Comparison of ENCODE assay signal across 8 cellular contexts in the genomic region with DNA sequence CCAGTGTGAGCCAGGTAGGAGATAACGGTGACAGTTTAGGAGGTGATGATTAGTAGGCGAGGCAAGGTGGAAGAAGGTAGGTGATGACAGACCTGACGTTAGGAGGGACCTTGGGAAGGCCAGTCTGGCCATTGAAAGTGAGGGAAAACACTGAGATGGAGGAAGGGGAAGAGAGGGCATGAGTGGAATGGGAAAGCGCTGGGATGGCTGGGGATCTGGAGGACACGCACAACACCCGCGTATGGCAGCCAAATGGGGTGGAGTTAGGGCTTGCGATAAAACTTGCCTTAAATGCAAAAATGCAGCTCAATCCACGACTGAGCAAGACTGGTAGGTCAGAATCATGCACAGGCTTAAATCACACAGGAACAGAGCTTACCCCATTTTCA. TPM values are rescaled to one million over a fixed set of nuclear protein-coding genes. Genes with fewer than 3 reads are reported as not detected.
DNase-seq lines count a peak whose midpoint lies in the region; ATAC-seq and TF ChIP-seq lines count a peak whose summit lies in the region.

No MANE protein-coding gene starts in this region.

- peak overlapping the region; percentile 90 to 97 (median 96) for H3K4me3 Mint-ChIP-seq in IgD-negative memory B cell
- H3K4me3 Mint-ChIP-seq in stimulated activated naive CD8-positive, alpha-beta T cell treated with anti-CD3 and anti-CD28 coated beads, Interleukin-15, amount 100 ng/mL, for 72 hours, result peak overlapping the region; percentile 88 to 89

- peaks cover 2% of the 10 kb centered on the region for H3K36me3 Mint-ChIP-seq in IgD-negative memory B cell

- peak overlapping the region in 1 of 2 donors; percentile 17 for H3K4me3 ChIP-seq in body of pancreas

- no peaks in the 10 kb centered on the region for H3K27me3 Mint-ChIP-seq in IgD-negative memory B cell
- H3K27me3 Mint-ChIP-seq in stimulated activated naive CD8-positive, alpha-beta T cell treated with anti-CD3 and anti-CD28 coated beads, Interleukin-15, amount 100 ng/mL, for 72 hours, result no peaks in the 10 kb centered on the region

- peak overlapping the region in 1 of 3 donors; percentile 70 for H3K27ac Mint-ChIP-seq in IgD-negative memory B cell
- peak overlapping the region; percentile 71 to 90 for H3K27ac Mint-ChIP-seq in stimulated activated naive CD8-positive, alpha-beta T cell treated with anti-CD3 and anti-CD28 coated beads, Interleukin-15, amount 100 ng/mL, for 72 hours

- no peaks in the 10 kb centered on the region for H3K36me3 ChIP-seq in body of pancreas (replicated peaks in 1 of 2; ENCODE audit: insufficient read depth in 1 of 2, low read depth in 2 of 2)

- H3K27me3 ChIP-seq in body of pancreas, result no peaks in the 10 kb centered on the region

- 49 to 50% methylated on average over 9 of the region's 9 CpGs for WGBS in body of pancreas, 2 donors

- intact Hi-C loops in body of pancreas (cut with DNase I), result no loop called here

- DNase-seq in body of pancreas, result no peak
- peak; percentile 30 for DNase-seq in inferior parietal cortex (ENCODE audit: extremely low spot score)
- no peak for DNase-seq in stimulated activated naive CD8-positive, alpha-beta T cell treated with anti-CD3 and anti-CD28 coated beads, Interleukin-15, amount 100 ng/mL, for 72 hours
- no peak for DNase-seq in NOMO-1 (lab: John Stamatoyannopoulos, UW; ENCODE audit: unreplicated experiment in 2 of 2)

- H3K4me1 Mint-ChIP-seq in IgD-negative memory B cell, result peaks cover 5 to 11% (median 8%) of the 10 kb centered on the region in 3 donors
- H3K4me1 Mint-ChIP-seq in stimulated activated naive CD8-positive, alpha-beta T cell treated with anti-CD3 and anti-CD28 coated beads, Interleukin-15, amount 100 ng/mL, for 72 hours, result peaks cover 28% of the 10 kb centered on the region

- TF ChIP-seq CTCF in body of pancreas (IDR thresholded peaks at IDR 0.05), result no peak

- no peaks in the 10 kb centered on the region for H3K9me3 ChIP-seq in body of pancreas

- TF ChIP-seq POLR2A in body of pancreas (IDR thresholded peaks at IDR 0.05), result no peak
- no peak for TF ChIP-seq POLR2A in GM18505 (IDR thresholded peaks at IDR 0.05; ENCODE audit: borderline replicate concordance, extremely low read depth, insufficient read depth, insufficient read length)

- peak overlapping the region in 3 of 4 donors; percentile 32 to 61 (median 56) for H3K27ac ChIP-seq in body of pancreas

- ATAC-seq in body of pancreas, result no peak
- no peak for ATAC-seq in stimulated activated naive CD8-positive, alpha-beta T cell treated with anti-CD3 and anti-CD28 coated beads, Interleukin-15, amount 100 ng/mL, for 72 hours
- ATAC-seq in GM18505 (IDR thresholded peaks at IDR 0.05; ENCODE audit: unreplicated experiment), result no peak
- ATAC-seq in HG02981 (IDR thresholded peaks at IDR 0.05; ENCODE audit: unreplicated experiment), result no peak
- ATAC-seq in HG02763 (IDR thresholded peaks at IDR 0.05; ENCODE audit: unreplicated experiment), result no peak

- no peaks in the 10 kb centered on the region for H3K9me3 Mint-ChIP-seq in IgD-negative memory B cell
- no peaks in the 10 kb centered on the region for H3K9me3 Mint-ChIP-seq in stimulated activated naive CD8-positive, alpha-beta T cell treated with anti-CD3 and anti-CD28 coated beads, Interleukin-15, amount 100 ng/mL, for 72 hours

- H3K4me1 ChIP-seq in body of pancreas, result peaks cover 3% of the 10 kb centered on the region

RNA-seq across cellular contexts. Expression of a gene that starts 0.6 kb away (rescaled TPM):
- not detected for polyA plus RNA-seq in IgD-negative memory B cell
- 1 to 10 TPM; 1.6 to 4.6 TPM for total RNA-seq in body of pancreas

RNA-seq across cellular contexts. Expression of a gene that starts 42.3 kb away (rescaled TPM):
- 87.9 TPM for polyA plus RNA-seq in IgD-negative memory B cell
- 10 to 100 TPM; 29.7 to 65.6 TPM for total RNA-seq in body of pancreas
